In the genomic region with DNA sequence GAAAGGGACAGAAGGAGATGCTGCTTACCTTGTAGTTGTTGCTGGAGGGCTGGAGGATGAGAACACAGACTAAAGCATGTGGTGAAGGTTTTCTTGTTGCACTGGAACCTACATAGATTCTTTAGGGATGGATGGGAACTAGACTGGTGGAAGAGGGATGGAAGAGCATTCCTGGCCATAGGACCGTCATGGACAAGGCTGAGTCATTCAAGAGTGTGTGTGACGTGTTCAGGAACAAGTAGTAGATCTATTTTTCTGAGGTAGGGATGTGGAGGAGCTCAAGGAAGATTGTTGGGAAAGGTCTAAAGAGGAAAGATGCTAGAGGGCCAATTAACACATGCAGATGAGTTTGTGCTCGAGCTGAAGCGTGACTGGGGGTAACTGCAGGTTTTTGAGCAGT, we compare ENCODE assay signal across 25 cellular contexts. TPM values are rescaled to one million over a fixed set of nuclear protein-coding genes. Genes with fewer than 3 reads are reported as not detected.
A peak's percentile ranks its signal among the peaks of the same experiment; 100 is the strongest.
DNase-seq lines count a peak whose midpoint lies in the region; ATAC-seq lines count a peak whose summit lies in the region.
"Had no signal": no experiment of that assay in that cellular context is flagged by ENCODE, and none has a peak within 500 bp of the region (broad histone marks: within the 10 kb centered on the region; RNA-seq: fewer than 3 reads in every experiment).

No MANE protein-coding gene starts in this region.

- no peak overlapping the region for H3K4me3 Mint-ChIP-seq in activated CD8-positive, alpha-beta memory T cell treated with anti-CD3 and anti-CD28 coated beads, Interleukin-2, amount 10 ng/mL, durations not matched to agents 7 days and 5 days
- no peak overlapping the region for H3K4me3 Mint-ChIP-seq in activated naive CD8-positive, alpha-beta T cell treated with anti-CD3 and anti-CD28 coated beads for 36 hours
- peak overlapping the region; percentile 68 for H3K4me3 Mint-ChIP-seq in natural killer cell treated with Interleukin-12 subunit alpha and Interleukin-12 subunit beta and Interleukin-15 and Interleukin-18, amount 100 ng/mL, for 72 hours
- H3K4me3 Mint-ChIP-seq: CD4-positive, alpha-beta T cell had no signal

- H3K27me3 Mint-ChIP-seq in activated CD8-positive, alpha-beta memory T cell treated with anti-CD3 and anti-CD28 coated beads, Interleukin-2, amount 10 ng/mL, durations not matched to agents 7 days and 5 days: no peaks in the 10 kb centered on the region
- H3K27me3 Mint-ChIP-seq in activated naive CD8-positive, alpha-beta T cell treated with anti-CD3 and anti-CD28 coated beads for 36 hours: no peaks in the 10 kb centered on the region
- H3K27me3 Mint-ChIP-seq in natural killer cell treated with Interleukin-12 subunit alpha and Interleukin-12 subunit beta and Interleukin-15 and Interleukin-18, amount 100 ng/mL, for 72 hours: no peaks in the 10 kb centered on the region
- H3K27me3 Mint-ChIP-seq: CD4-positive, alpha-beta T cell had no signal

- H3K36me3 Mint-ChIP-seq in activated CD8-positive, alpha-beta memory T cell treated with anti-CD3 and anti-CD28 coated beads, Interleukin-2, amount 10 ng/mL, durations not matched to agents 7 days and 5 days: peaks cover 64% of the 10 kb centered on the region
- peaks cover 63% of the 10 kb centered on the region for H3K36me3 Mint-ChIP-seq in activated naive CD8-positive, alpha-beta T cell treated with anti-CD3 and anti-CD28 coated beads for 36 hours
- H3K36me3 Mint-ChIP-seq in natural killer cell treated with Interleukin-12 subunit alpha and Interleukin-12 subunit beta and Interleukin-15 and Interleukin-18, amount 100 ng/mL, for 72 hours: peaks cover 62% of the 10 kb centered on the region

- peaks cover 2% of the 10 kb centered on the region for H3K9me3 Mint-ChIP-seq in activated CD8-positive, alpha-beta memory T cell treated with anti-CD3 and anti-CD28 coated beads, Interleukin-2, amount 10 ng/mL, durations not matched to agents 7 days and 5 days (ENCODE audit: low read depth)
- peaks cover 16% of the 10 kb centered on the region for H3K9me3 Mint-ChIP-seq in activated naive CD8-positive, alpha-beta T cell treated with anti-CD3 and anti-CD28 coated beads for 36 hours
- no peaks in the 10 kb centered on the region for H3K9me3 Mint-ChIP-seq in natural killer cell treated with Interleukin-12 subunit alpha and Interleukin-12 subunit beta and Interleukin-15 and Interleukin-18, amount 100 ng/mL, for 72 hours
- H3K9me3 Mint-ChIP-seq: CD4-positive, alpha-beta T cell had no signal

- no peak for ATAC-seq in activated CD8-positive, alpha-beta memory T cell treated with anti-CD3 and anti-CD28 coated beads, Interleukin-2, amount 10 ng/mL, durations not matched to agents 7 days and 5 days
- no peak for ATAC-seq in natural killer cell treated with Interleukin-12 subunit alpha and Interleukin-12 subunit beta and Interleukin-15 and Interleukin-18, amount 100 ng/mL, for 72 hours
- ATAC-seq in GM19351 (IDR thresholded peaks at IDR 0.05; ENCODE audit: unreplicated experiment) (no peak), HG03135 (IDR thresholded peaks at IDR 0.05; ENCODE audit: unreplicated experiment) (no peak)
- ATAC-seq: activated CD4-positive, CD25-positive, alpha-beta regulatory T cell treated with anti-CD3 and anti-CD28 coated beads, Interleukin-2, amount 50 U/mL, for 24 hours; gastrocnemius medialis; K562; left lung; psoas muscle had no signal

- no peak for DNase-seq in activated CD8-positive, alpha-beta memory T cell treated with anti-CD3 and anti-CD28 coated beads, Interleukin-2, amount 10 ng/mL, durations not matched to agents 7 days and 5 days
- DNase-seq in activated CD8-positive, alpha-beta memory T cell treated with anti-CD3 and anti-CD28 coated beads, Interleukin-2, amount 50 U/mL, for 4 hours: no peak
- DNase-seq in HT1080 (ENCODE audit: low read depth) (peak; percentile 54), KG1 (lab: John Stamatoyannopoulos, UW) (no peak)
- no peak for DNase-seq in activated naive CD8-positive, alpha-beta T cell treated with anti-CD3 and anti-CD28 coated beads for 36 hours
- DNase-seq in natural killer cell treated with Interleukin-12 subunit alpha and Interleukin-12 subunit beta and Interleukin-15 and Interleukin-18, amount 100 ng/mL, for 72 hours (ENCODE audit: low spot score): no peak
- DNase-seq: activated CD8-positive, alpha-beta memory T cell treated with anti-CD3 and anti-CD28 coated beads for 24 hours; CD4-positive, alpha-beta T cell; cerebellar nuclear complex; DMS 273 treated with DMSO at 0.1 percent for 48 hours; gastrocnemius medialis; left lung; MG63; NCI-H2029; NCI-H526; occipital lobe; psoas muscle; SJCRH30; stimulated activated CD4-positive, alpha-beta T cell treated with anti-CD3 and anti-CD28 coated beads, Interleukin-15, amount 100 ng/mL, for 24 hours; stimulated activated naive CD4-positive, alpha-beta T cell; uterus had no signal

- H3K4me1 Mint-ChIP-seq in activated CD8-positive, alpha-beta memory T cell treated with anti-CD3 and anti-CD28 coated beads, Interleukin-2, amount 10 ng/mL, durations not matched to agents 7 days and 5 days: peaks cover 56% of the 10 kb centered on the region
- peaks cover 57% of the 10 kb centered on the region for H3K4me1 Mint-ChIP-seq in activated naive CD8-positive, alpha-beta T cell treated with anti-CD3 and anti-CD28 coated beads for 36 hours
- H3K4me1 Mint-ChIP-seq in natural killer cell treated with Interleukin-12 subunit alpha and Interleukin-12 subunit beta and Interleukin-15 and Interleukin-18, amount 100 ng/mL, for 72 hours (ENCODE audit: low read depth in 2 of 2): peaks cover 53 to 82% of the 10 kb centered on the region in 2 donors

- CTCF ChIA-PET in activated CD8-positive, alpha-beta memory T cell treated with anti-CD3 and anti-CD28 coated beads, Interleukin-2, amount 10 ng/mL, durations not matched to agents 7 days and 5 days (lab: Charles Lee): interaction anchor here (1.2 to 1.5 kb wide), 3 partner anchors 11 to 92 kb away, joined by 3 to 5 read pairs (median 3); no protein-coding TSS in a partner anchor

- H3K27ac Mint-ChIP-seq in activated CD8-positive, alpha-beta memory T cell treated with anti-CD3 and anti-CD28 coated beads, Interleukin-2, amount 10 ng/mL, durations not matched to agents 7 days and 5 days: peak overlapping the region; percentile 8
- H3K27ac Mint-ChIP-seq in activated naive CD8-positive, alpha-beta T cell treated with anti-CD3 and anti-CD28 coated beads for 36 hours: peak overlapping the region; percentile 1
- peak overlapping the region; percentile 62 to 67 for H3K27ac Mint-ChIP-seq in natural killer cell treated with Interleukin-12 subunit alpha and Interleukin-12 subunit beta and Interleukin-15 and Interleukin-18, amount 100 ng/mL, for 72 hours
- H3K27ac Mint-ChIP-seq: CD4-positive, alpha-beta T cell had no signal

RNA-seq across cellular contexts. Expression of a gene that starts 6.6 kb away (rescaled TPM):
- total RNA-seq in activated CD8-positive, alpha-beta memory T cell treated with anti-CD3 and anti-CD28 coated beads, Interleukin-2, amount 10 ng/mL, durations not matched to agents 7 days and 5 days: 100 to 1,000 TPM; 101 to 109 TPM
- total RNA-seq in HT1080 (2014; rRNA removed; shearing (Covaris generic)): not detected in 2 replicates
- 0.10 and 0.14 TPM in 2 replicates for polyA plus RNA-seq in HT1080 (2015; cell fraction: cytosol; rRNA removed)
- polyA plus RNA-seq in HT1080 (2015; cell fraction: nucleus; rRNA removed): 0.06 TPM in 1 of 2 replicates, not detected in the other
- 10 to 100 TPM; 80.6 to 81.0 TPM for total RNA-seq in activated naive CD8-positive, alpha-beta T cell treated with anti-CD3 and anti-CD28 coated beads for 36 hours
- 100 to 1,000 TPM; 133 to 241 TPM for total RNA-seq in natural killer cell treated with Interleukin-12 subunit alpha and Interleukin-12 subunit beta and Interleukin-15 and Interleukin-18, amount 100 ng/mL, for 72 hours
- total RNA-seq: K562 had no signal

Comparison
In these comparisons a context has a peak if more than half of its experiments do, and no peak if none do; other contexts are left out.
1. H3K27ac Mint-ChIP-seq: peak in every context shown above with its lines; median percentile 64 in natural killer cell treated with Interleukin-12 subunit alpha and Interleukin-12 subunit beta and Interleukin-15 and Interleukin-18, amount 100 ng/mL, for 72 hours; 8 in activated CD8-positive, alpha-beta memory T cell treated with anti-CD3 and anti-CD28 coated beads, Interleukin-2, amount 10 ng/mL, durations not matched to agents 7 days and 5 days; 1 in activated naive CD8-positive, alpha-beta T cell treated with anti-CD3 and anti-CD28 coated beads for 36 hours.
2. RNA of a gene that starts 6.6 kb away (total RNA-seq): 133 to 241 TPM in natural killer cell treated with Interleukin-12 subunit alpha and Interleukin-12 subunit beta and Interleukin-15 and Interleukin-18, amount 100 ng/mL, for 72 hours, 101 to 109 TPM in activated CD8-positive, alpha-beta memory T cell treated with anti-CD3 and anti-CD28 coated beads, Interleukin-2, amount 10 ng/mL, durations not matched to agents 7 days and 5 days and 80.6 to 81.0 TPM in activated naive CD8-positive, alpha-beta T cell treated with anti-CD3 and anti-CD28 coated beads for 36 hours; not detected in HT1080; every median in the first group is over 10 times any median in the second.